Comparison of ENCODE assay signal across 1 cellular context in the genomic region with DNA sequence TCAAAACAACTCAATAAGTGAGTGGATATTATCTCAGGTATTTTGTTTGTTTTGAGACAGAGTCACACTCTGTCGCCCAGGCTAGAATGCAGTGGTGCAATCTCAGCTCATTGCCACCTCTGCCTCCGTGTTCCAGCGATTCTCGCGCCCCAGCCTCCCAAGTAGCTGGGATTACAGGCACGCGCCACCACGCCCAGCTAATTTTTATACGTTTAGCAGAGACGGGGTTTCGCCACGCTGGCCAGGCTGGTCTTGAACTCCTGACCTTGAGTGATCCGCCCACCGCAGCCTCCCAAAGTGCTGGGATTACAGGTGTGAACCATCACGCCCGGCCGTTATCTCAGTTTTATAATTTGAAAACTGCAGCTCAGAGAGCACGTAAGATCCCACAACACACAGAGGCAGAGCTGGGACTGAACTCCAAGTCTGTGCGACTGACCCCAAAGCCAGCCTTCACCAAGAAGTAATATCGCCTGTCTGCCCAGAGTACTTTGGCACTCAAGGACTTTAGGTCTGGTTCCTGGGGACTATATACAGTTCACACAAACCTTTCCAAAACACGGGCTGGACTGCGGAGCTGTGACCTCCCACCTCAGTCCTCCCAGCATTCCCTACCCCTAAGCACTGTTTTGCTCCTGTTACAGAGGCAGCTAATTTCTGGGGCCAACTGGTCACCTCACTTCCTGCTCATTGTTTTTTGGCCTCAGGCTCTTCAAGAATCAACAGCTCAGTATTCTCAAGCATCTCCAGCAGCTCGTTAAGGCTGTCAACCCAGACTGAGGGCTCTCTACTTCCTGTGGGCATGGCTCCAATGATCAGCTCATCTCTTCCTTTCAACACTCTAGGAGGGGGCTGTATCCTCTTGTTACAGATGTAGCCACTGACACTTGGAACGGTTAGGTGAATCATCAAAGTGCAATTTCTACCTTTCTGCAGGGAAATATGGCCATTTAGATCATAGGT.
TF ChIP-seq lines count a peak whose summit lies in the region.

No MANE protein-coding gene starts in this region.

TF ChIP-seq in K562, 482 proteins besides CTCF, POLR2A, EP300 and RAD21 (continued from another document):
- TF ChIP-seq, protein P1, sequence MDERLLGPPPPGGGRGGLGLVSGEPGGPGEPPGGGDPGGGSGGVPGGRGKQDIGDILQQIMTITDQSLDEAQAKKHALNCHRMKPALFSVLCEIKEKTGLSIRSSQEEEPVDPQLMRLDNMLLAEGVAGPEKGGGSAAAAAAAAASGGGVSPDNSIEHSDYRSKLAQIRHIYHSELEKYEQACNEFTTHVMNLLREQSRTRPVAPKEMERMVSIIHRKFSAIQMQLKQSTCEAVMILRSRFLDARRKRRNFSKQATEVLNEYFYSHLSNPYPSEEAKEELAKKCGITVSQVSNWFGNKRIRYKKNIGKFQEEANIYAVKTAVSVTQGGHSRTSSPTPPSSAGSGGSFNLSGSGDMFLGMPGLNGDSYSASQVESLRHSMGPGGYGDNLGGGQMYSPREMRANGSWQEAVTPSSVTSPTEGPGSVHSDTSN (CRISPR knock-in tag; IDR thresholded peaks at IDR 0.05; ENCODE audit: low read depth) = no peak
- TF ChIP-seq, protein P1 (tag; conservative IDR thresholded peaks at IDR 0.05; ENCODE audit: low read depth) = 0 out of 2 replicates have a peak, but pooled peaks have one; percentile 27
- peak; percentile 17; the same call in 1 of the 2 replicates for TF ChIP-seq CBFA2T3 (IDR thresholded peaks at IDR 0.05)
- TF ChIP-seq SUPT5H (IDR thresholded peaks at IDR 0.05) = no peak
- no peak for TF ChIP-seq CC2D1A (IDR thresholded peaks at IDR 0.05)
- no peak for TF ChIP-seq NR2C2 (CRISPR knock-in tag; IDR thresholded peaks at IDR 0.05)
- TF ChIP-seq NR2C2 (tag; IDR thresholded peaks at IDR 0.05) = peak; percentile 24; the same call in 1 of the 2 replicates
- no peak for TF ChIP-seq MXI1 (IDR thresholded peaks at IDR 0.05; ENCODE audit: low read depth, low read length)
- TF ChIP-seq NFIC (IDR thresholded peaks at IDR 0.05) = peak; percentile 33; the same call in 1 of the 2 replicates
- no peak for TF ChIP-seq ZNF311 (CRISPR knock-in tag; IDR thresholded peaks at IDR 0.05)
- peak; percentile 52 for TF ChIP-seq MEIS2 (IDR thresholded peaks at IDR 0.05; ENCODE audit: partially characterized antibody)
- TF ChIP-seq HOXB6 (CRISPR knock-in tag; IDR thresholded peaks at IDR 0.05; ENCODE audit: borderline replicate concordance) = no peak
- no peak for TF ChIP-seq U2AF1 (optimal IDR thresholded peaks at IDR 0.05; ENCODE audit: low read depth, low read length)
- TF ChIP-seq, protein P2, sequence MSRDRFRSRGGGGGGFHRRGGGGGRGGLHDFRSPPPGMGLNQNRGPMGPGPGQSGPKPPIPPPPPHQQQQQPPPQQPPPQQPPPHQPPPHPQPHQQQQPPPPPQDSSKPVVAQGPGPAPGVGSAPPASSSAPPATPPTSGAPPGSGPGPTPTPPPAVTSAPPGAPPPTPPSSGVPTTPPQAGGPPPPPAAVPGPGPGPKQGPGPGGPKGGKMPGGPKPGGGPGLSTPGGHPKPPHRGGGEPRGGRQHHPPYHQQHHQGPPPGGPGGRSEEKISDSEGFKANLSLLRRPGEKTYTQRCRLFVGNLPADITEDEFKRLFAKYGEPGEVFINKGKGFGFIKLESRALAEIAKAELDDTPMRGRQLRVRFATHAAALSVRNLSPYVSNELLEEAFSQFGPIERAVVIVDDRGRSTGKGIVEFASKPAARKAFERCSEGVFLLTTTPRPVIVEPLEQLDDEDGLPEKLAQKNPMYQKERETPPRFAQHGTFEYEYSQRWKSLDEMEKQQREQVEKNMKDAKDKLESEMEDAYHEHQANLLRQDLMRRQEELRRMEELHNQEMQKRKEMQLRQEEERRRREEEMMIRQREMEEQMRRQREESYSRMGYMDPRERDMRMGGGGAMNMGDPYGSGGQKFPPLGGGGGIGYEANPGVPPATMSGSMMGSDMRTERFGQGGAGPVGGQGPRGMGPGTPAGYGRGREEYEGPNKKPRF (IDR thresholded peaks at IDR 0.05; ENCODE audit: low read depth, low read length) = no peak
- TF ChIP-seq GABPA (tag; conservative IDR thresholded peaks at IDR 0.05; ENCODE audit: low read depth) = peak; percentile 47; the same call in 1 of the 2 replicates
